In genomic region chr14:51398898-51399297, GRCh38 we compare ENCODE assay signal across 13 cellular contexts.
DNase-seq lines count a peak whose midpoint lies in the region; ATAC-seq, FAIRE-seq and TF ChIP-seq lines count a peak whose summit lies in the region.
"Had no signal": no experiment of that assay in that cellular context is flagged by ENCODE, and none has a peak within 500 bp of the region (broad histone marks: within the 10 kb centered on the region; RNA-seq: fewer than 3 reads in every experiment).

No MANE protein-coding gene starts in this region.

- no peaks in the 10 kb centered on the region for H3K9me3 ChIP-seq in gastroesophageal sphincter
- H3K9me3 ChIP-seq: ascending aorta, tibial nerve had no signal

- no peak for TF ChIP-seq CTCF in gastroesophageal sphincter (IDR thresholded peaks at IDR 0.05)

- no peaks in the 10 kb centered on the region for H3K27me3 ChIP-seq in gastroesophageal sphincter
- H3K27me3 ChIP-seq: ascending aorta, tibial nerve had no signal

- H3K27ac ChIP-seq in gastroesophageal sphincter, result peak overlapping the region in 1 of 4 donors; percentile 12
- H3K27ac ChIP-seq: ascending aorta, tibial nerve had no signal

- WGBS in gastroesophageal sphincter (ENCODE audit: low coverage in 1 of 2), 2 donors, result 52 to 73% methylated on average over 4 of the region's 4 CpGs

- no peak overlapping the region for H3K4me3 Mint-ChIP-seq in stimulated activated memory B cell treated with anti-CD40 and anti-IgM and Interleukin-4, amounts not matched to agents 10 μg/mL and 1 μg/mL and 100 μg/mL, for 72 hours
- H3K4me3 Mint-ChIP-seq: activated CD8-positive, alpha-beta memory T cell treated with anti-CD3 and anti-CD28 coated beads, Interleukin-2, amount 10 ng/mL, durations not matched to agents 7 days and 5 days had no signal

- intact Hi-C loops in left cardiac atrium (cut with DNase I) (no loop called here), cardiac septum (cut with DNase I) (no loop called here)

- FAIRE-seq in urothelium cell line (lab: Jason Lieb, UNC), result peak; percentile 52
- FAIRE-seq: A204.1 had no signal

- no peak for TF ChIP-seq POLR2A in gastroesophageal sphincter (IDR thresholded peaks at IDR 0.05)

- no peaks in the 10 kb centered on the region for H3K36me3 ChIP-seq in gastroesophageal sphincter
- H3K36me3 ChIP-seq: ascending aorta, tibial nerve had no signal

- ATAC-seq in left cardiac atrium, result peak in 1 of 2 donors; percentile 55
- ATAC-seq in gastroesophageal sphincter, result peak; percentile 17
- no peak for ATAC-seq in HG02759 (IDR thresholded peaks at IDR 0.05; ENCODE audit: unreplicated experiment)
- no peak for ATAC-seq in stimulated activated memory B cell treated with anti-CD40 and anti-IgM and Interleukin-4, amounts not matched to agents 10 μg/mL and 1 μg/mL and 100 μg/mL, for 72 hours
- ATAC-seq: activated CD8-positive, alpha-beta memory T cell treated with anti-CD3 and anti-CD28 coated beads, Interleukin-2, amount 10 ng/mL, durations not matched to agents 7 days and 5 days had no signal

- H3K4me1 Mint-ChIP-seq in stimulated activated memory B cell treated with anti-CD40 and anti-IgM and Interleukin-4, amounts not matched to agents 10 μg/mL and 1 μg/mL and 100 μg/mL, for 72 hours, result no peaks in the 10 kb centered on the region
- H3K4me1 Mint-ChIP-seq: activated CD8-positive, alpha-beta memory T cell treated with anti-CD3 and anti-CD28 coated beads, Interleukin-2, amount 10 ng/mL, durations not matched to agents 7 days and 5 days had no signal

- no peak overlapping the region for H3K4me3 ChIP-seq in gastroesophageal sphincter
- H3K4me3 ChIP-seq: ascending aorta, tibial nerve had no signal

- H3K4me1 ChIP-seq in gastroesophageal sphincter, result peaks cover 30 to 53% (median 31%) of the 10 kb centered on the region in 3 donors

- no peak overlapping the region for H3K27ac Mint-ChIP-seq in stimulated activated memory B cell treated with anti-CD40 and anti-IgM and Interleukin-4, amounts not matched to agents 10 μg/mL and 1 μg/mL and 100 μg/mL, for 72 hours
- H3K27ac Mint-ChIP-seq: activated CD8-positive, alpha-beta memory T cell treated with anti-CD3 and anti-CD28 coated beads, Interleukin-2, amount 10 ng/mL, durations not matched to agents 7 days and 5 days had no signal

- DNase-seq in left cardiac atrium (peak; percentile 37), cardiac septum (ENCODE audit: low spot score) (no peak), amniotic stem cell (lab: John Stamatoyannopoulos, UW) (peak; percentile 15), urothelium cell line (ENCODE audit: low spot score) (peak; percentile 53), ecto neural progenitor cell (ENCODE audit: low spot score) (no peak)
- DNase-seq: activated CD8-positive, alpha-beta memory T cell treated with anti-CD3 and anti-CD28 coated beads, Interleukin-2, amount 10 ng/mL, durations not matched to agents 7 days and 5 days; NCI-H526 had no signal

- no peaks in the 10 kb centered on the region for H3K9me3 Mint-ChIP-seq in stimulated activated memory B cell treated with anti-CD40 and anti-IgM and Interleukin-4, amounts not matched to agents 10 μg/mL and 1 μg/mL and 100 μg/mL, for 72 hours

- no peaks in the 10 kb centered on the region for H3K27me3 Mint-ChIP-seq in stimulated activated memory B cell treated with anti-CD40 and anti-IgM and Interleukin-4, amounts not matched to agents 10 μg/mL and 1 μg/mL and 100 μg/mL, for 72 hours

- no peaks in the 10 kb centered on the region for H3K36me3 Mint-ChIP-seq in stimulated activated memory B cell treated with anti-CD40 and anti-IgM and Interleukin-4, amounts not matched to agents 10 μg/mL and 1 μg/mL and 100 μg/mL, for 72 hours
- H3K36me3 Mint-ChIP-seq: activated CD8-positive, alpha-beta memory T cell treated with anti-CD3 and anti-CD28 coated beads, Interleukin-2, amount 10 ng/mL, durations not matched to agents 7 days and 5 days had no signal

- no peak for TF ChIP-seq EP300 in gastroesophageal sphincter (IDR thresholded peaks at IDR 0.05)

Comparison
In these comparisons a context has a peak if more than half of its experiments do, and no peak if none do; other contexts are left out.
1. DNase-seq: peak in left cardiac atrium (single experiment), amniotic stem cell (single experiment) and urothelium cell line (single experiment); none in cardiac septum (single experiment) and ecto neural progenitor cell (single experiment).